Comparison of ENCODE assay signal across 2 cellular contexts in genomic region chr9:127846451-127847154, GRCh38.
A peak's percentile ranks its signal among the peaks of the same experiment; 100 is the strongest.
TF ChIP-seq lines count a peak whose summit lies in the region.

No MANE protein-coding gene starts in this region.

TF ChIP-seq in HEK293, 187 proteins besides CTCF, POLR2A, EP300 and RAD21:
- TF ChIP-seq TRIM28 (IDR thresholded peaks at IDR 0.05; ENCODE audit: borderline replicate concordance, low read length): 0 out of 2 replicates have a peak, but pooled peaks have one; percentile 24
- TF ChIP-seq ZNF157 (tag by site-specific recombination; IDR thresholded peaks at IDR 0.05): no peak

TF ChIP-seq in endothelial cell of umbilical vein, 7 proteins besides CTCF, POLR2A, EP300 and RAD21:
- TF ChIP-seq JUN (IDR thresholded peaks at IDR 0.05; ENCODE audit: borderline replicate concordance, insufficient read depth, insufficient read length, low read depth) (no peak), MAX (IDR thresholded peaks at IDR 0.05; ENCODE audit: insufficient read depth, insufficient read length) (no peak), GATA2 (IDR thresholded peaks at IDR 0.05; ENCODE audit: insufficient read depth, insufficient read length, low read depth, low read length) (peak; percentile 84), EZH2 (IDR thresholded peaks at IDR 0.05; ENCODE audit: borderline replicate concordance, low read depth, low read length, severe bottlenecking) (no peak), POLR2AphosphoS5 (IDR thresholded peaks at IDR 0.05; ENCODE audit: insufficient read depth, low read depth, low read length) (no peak)
